8 cellular contexts compared by ENCODE assay signal in genomic region chr17:55420776-55421178, GRCh38. TPM values are rescaled to one million over a fixed set of nuclear protein-coding genes. Genes with fewer than 3 reads are reported as not detected.
A peak's percentile ranks its signal among the peaks of the same experiment; 100 is the strongest.
DNase-seq lines count a peak whose midpoint lies in the region; ATAC-seq and TF ChIP-seq lines count a peak whose summit lies in the region.

No MANE protein-coding gene starts in this region.

- intact Hi-C loops in left ventricle myocardium inferior (cut with micrococcal nuclease), result no loop called here
- intact Hi-C loops in prostate gland (cut with DNase I), result loop anchor here (5.0 kb wide), 1 partner anchor 72 kb away; no protein-coding TSS in a partner anchor

- H3K4me3 ChIP-seq in adipocyte (ENCODE audit: low read length) (peak overlapping the region; percentile 98), left ventricle myocardium inferior (peak overlapping the region; percentile 85), prostate gland (peak overlapping the region; percentile 84 to 87)

- TF ChIP-seq CTCF in left ventricle myocardium inferior (IDR thresholded peaks at IDR 0.05; ENCODE audit: borderline replicate concordance) (no peak), prostate gland (IDR thresholded peaks at IDR 0.05) (no peak)

- H3K27ac ChIP-seq in left ventricle myocardium inferior (replicated peaks) (peak overlapping the region; percentile 89), prostate gland (peak overlapping the region; percentile 84 to 85)

- H3K9ac ChIP-seq in adipocyte (ENCODE audit: low read length), result peak overlapping the region; percentile 99

- no peak for TF ChIP-seq POLR2A in prostate gland (IDR thresholded peaks at IDR 0.05)

- H3K9me3 ChIP-seq in adipocyte (ENCODE audit: control insufficient read depth, low read length) (no peaks in the 10 kb centered on the region), left ventricle myocardium inferior (replicated peaks) (no peaks in the 10 kb centered on the region), prostate gland (no peaks in the 10 kb centered on the region)

- peak; percentile 57 for ATAC-seq in SK-N-SH treated with all-trans-retinoic acid at 6 μM for 48 hours
- ATAC-seq in HG02588 (IDR thresholded peaks at IDR 0.05; ENCODE audit: unreplicated experiment), result no peak

- no peaks in the 10 kb centered on the region for H3K27me3 ChIP-seq in adipocyte (replicated peaks; ENCODE audit: control insufficient read depth, insufficient read depth, low read length)
- H3K27me3 ChIP-seq in left ventricle myocardium inferior (ENCODE audit: low read depth), result no peaks in the 10 kb centered on the region
- no peaks in the 10 kb centered on the region for H3K27me3 ChIP-seq in prostate gland (replicated peaks; ENCODE audit: insufficient read depth)

- under 1% methylated on average over 21 of the region's 21 CpGs for WGBS in prostate gland

- DNase-seq in NOMO-1 treated with DMSO at 0.1 percent for 48 hours (lab: John Stamatoyannopoulos, UW; ENCODE audit: unreplicated experiment) (peak; percentile 40), NOMO-1 treated with dmso at 0.1 percent for 144 hours (lab: John Stamatoyannopoulos, UW; ENCODE audit: unreplicated experiment) (no peak), adipocyte (ENCODE audit: low read depth) (peak; percentile 59), left ventricle myocardium inferior (peak; percentile 52), prostate gland (ENCODE audit: low spot score) (peak; percentile 30), NCI-H446 (lab: John Stamatoyannopoulos, UW) (no peak)

- H3K36me3 ChIP-seq in adipocyte (ENCODE audit: control insufficient read depth, insufficient read depth, low read length, severe bottlenecking) (no peaks in the 10 kb centered on the region), left ventricle myocardium inferior (no peaks in the 10 kb centered on the region), prostate gland (no peaks in the 10 kb centered on the region)

- peaks cover 50% of the 10 kb centered on the region for H3K4me1 ChIP-seq in adipocyte (ENCODE audit: control insufficient read depth, insufficient read depth, low read length)
- H3K4me1 ChIP-seq in left ventricle myocardium inferior, result peaks cover 58% of the 10 kb centered on the region
- no peaks in the 10 kb centered on the region for H3K4me1 ChIP-seq in prostate gland (replicated peaks)

TF ChIP-seq in SK-N-SH treated with all-trans-retinoic acid at 6 μM for 48 hours, 23 proteins besides CTCF, POLR2A, EP300 and RAD21:
- TF ChIP-seq ZNF8 (CRISPR knock-in tag; IDR thresholded peaks at IDR 0.05), result no peak

RNA-seq across cellular contexts. Expression of gene MMD, which starts 0.9 kb away (rescaled TPM):
- total RNA-seq in left ventricle myocardium inferior (9.5 TPM), prostate gland (10 to 100 TPM in 1 of 2 donors, 1 to 10 TPM in 1; 8.7 to 55.0 TPM)

Comparison
In these comparisons a context has a peak if more than half of its experiments do, and no peak if none do; other contexts are left out.
1. DNase-seq: peak in NOMO-1 treated with DMSO at 0.1 percent for 48 hours (single experiment), adipocyte (single experiment), left ventricle myocardium inferior (single experiment) and prostate gland (single experiment); none in NOMO-1 treated with dmso at 0.1 percent for 144 hours (single experiment) and NCI-H446 (0 of 2).
2. Peak in every context shown above with its lines, with median percentiles within 50 percentile points of each other: H3K4me3 ChIP-seq.